In genomic region chr6:136772685-136773472, GRCh38 we compare ENCODE assay signal across 8 cellular contexts.
DNase-seq lines count a peak whose midpoint lies in the region; ATAC-seq and TF ChIP-seq lines count a peak whose summit lies in the region.

No MANE protein-coding gene starts in this region.

- no peak for TF ChIP-seq CTCF in HEK293 (tag by site-specific recombination; IDR thresholded peaks at IDR 0.05)

- H3K9me3 ChIP-seq in HEK293 (ENCODE audit: control insufficient read depth, insufficient read depth, low read depth, low read length) = no peaks in the 10 kb centered on the region

- no peaks in the 10 kb centered on the region for H3K36me3 ChIP-seq in HEK293 (ENCODE audit: control insufficient read depth in 2 of 2, insufficient read depth in 1 of 2, low read length in 2 of 2)

- peaks cover 13% of the 10 kb centered on the region; the same call in 1 of the 2 replicates for H3K4me1 ChIP-seq in HEK293 (ENCODE audit: control insufficient read depth, insufficient read depth, low read length)

- DNase-seq in NCI-H1105 (lab: John Stamatoyannopoulos, UW) = peak; percentile 17
- peak; percentile 67 for DNase-seq in iPS DF 19.7 (ENCODE audit: low read depth, low spot score)
- DNase-seq in stimulated activated CD4-positive, alpha-beta T cell treated with anti-CD3 and anti-CD28 coated beads, Interleukin-2, amount 100 ng/mL, for 48 hours = no peak
- no peak for DNase-seq in SKM-1 treated with dmso at 0.1 percent for 144 hours (lab: John Stamatoyannopoulos, UW; ENCODE audit: unreplicated experiment)
- DNase-seq in NCI-H1436 treated with DMSO at 0.1 percent for 48 hours (lab: John Stamatoyannopoulos, UW) = no peak
- no peak for DNase-seq in NCI-H524 (lab: John Stamatoyannopoulos, UW)

- CTCF ChIA-PET in HEK293 (lab: Yijun Ruan, JAX) = interaction anchor here (0.7 to 5.2 kb wide), 4 partner anchors 17 to 128 kb away, joined by 3 to 29 read pairs (median 3); partner anchors contain the start of gene MAP3K5

- no peak overlapping the region for H3K4me3 ChIP-seq in HEK293 (ENCODE audit: low read depth, low read length)

- no peak overlapping the region for H3K27ac ChIP-seq in HEK293 (ENCODE audit: extremely low read depth, low read depth, low read length)

- ATAC-seq in GM18870 (IDR thresholded peaks at IDR 0.05; ENCODE audit: unreplicated experiment) = peak; percentile 66

- POLR2A ChIA-PET in HEK293 (lab: Yijun Ruan, JAX) = interaction anchor here (1.4 kb wide), 1 partner anchor 19 kb away, joined by 3 read pairs; the partner anchor contains the start of gene MAP3K5

TF ChIP-seq in HEK293, 187 proteins besides CTCF, POLR2A, EP300 and RAD21:
- TF ChIP-seq ZNF155 (tag by site-specific recombination; IDR thresholded peaks at IDR 0.05) (no peak), PRDM6 (tag by site-specific recombination; IDR thresholded peaks at IDR 0.05) (0 out of 2 replicates have a peak, but pooled peaks have one; percentile 33), PRDM4 (tag by site-specific recombination; IDR thresholded peaks at IDR 0.05) (peak; percentile 63)

Comparison
In these comparisons a context has a peak if more than half of its experiments do, and no peak if none do; other contexts are left out.
1. DNase-seq: peak in NCI-H1105 (single experiment) and iPS DF 19.7 (single experiment); none in stimulated activated CD4-positive, alpha-beta T cell treated with anti-CD3 and anti-CD28 coated beads, Interleukin-2, amount 100 ng/mL, for 48 hours (0 of 2), SKM-1 treated with dmso at 0.1 percent for 144 hours (single experiment), NCI-H1436 treated with DMSO at 0.1 percent for 48 hours (single experiment) and NCI-H524 (0 of 2).